Comparison of ENCODE assay signal across 13 cellular contexts in the genomic region with DNA sequence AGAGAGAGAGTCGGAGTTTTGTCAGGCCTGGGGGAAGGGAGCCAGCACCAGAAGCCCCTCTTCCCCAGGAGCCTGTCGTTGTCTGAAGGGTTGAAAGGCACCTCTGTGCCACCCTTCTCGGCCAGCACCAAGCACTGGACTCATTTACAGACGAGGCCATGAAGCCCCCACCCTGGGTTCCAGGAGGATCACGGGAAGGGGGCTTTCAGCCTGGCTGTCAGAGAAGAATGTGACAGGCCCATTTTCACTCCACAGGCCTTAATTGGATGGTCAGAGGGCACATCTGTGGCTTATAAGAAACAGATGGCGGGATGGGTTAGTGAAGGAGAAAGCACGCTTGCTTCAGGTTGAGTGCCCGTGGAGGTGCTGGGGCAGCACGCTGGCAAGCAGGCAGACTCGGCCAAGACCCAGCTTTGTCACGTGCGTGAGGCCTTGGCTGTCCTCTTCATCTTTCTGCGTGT.
DNase-seq lines count a peak whose midpoint lies in the region; TF ChIP-seq lines count a peak whose summit lies in the region.
"Had no signal": no experiment of that assay in that cellular context is flagged by ENCODE, and none has a peak within 500 bp of the region (broad histone marks: within the 10 kb centered on the region; RNA-seq: fewer than 3 reads in every experiment).

No MANE protein-coding gene starts in this region.

- H3K9ac ChIP-seq in SK-N-SH = no peak overlapping the region; the same call in 1 of the 2 replicates
- no peak overlapping the region for H3K9ac ChIP-seq in smooth muscle cell (ENCODE audit: low read depth)

- H3K27ac ChIP-seq in SK-N-SH (ENCODE audit: low read depth in 2 of 2, low read length in 1 of 2) (peak overlapping the region; percentile 76 to 83), smooth muscle cell (ENCODE audit: low read depth) (peak overlapping the region; percentile 61)

- H3K4me2 ChIP-seq in SK-N-SH = peak overlapping the region; percentile 48; the same call in 1 of the 2 replicates
- peak overlapping the region; percentile 57 for H3K4me2 ChIP-seq in smooth muscle cell

- H4K20me1 ChIP-seq in SK-N-SH (ENCODE audit: insufficient read depth) (no peaks in the 10 kb centered on the region), smooth muscle cell (ENCODE audit: low read depth) (no peaks in the 10 kb centered on the region)

- H3K27me3 Mint-ChIP-seq in HFFc6 (ENCODE audit: insufficient read depth) = no peaks in the 10 kb centered on the region; the same call in 1 of the 2 replicates

- H3K9me2 ChIP-seq in SK-N-SH = no peaks in the 10 kb centered on the region

- H2AFZ ChIP-seq in SK-N-SH (ENCODE audit: low read depth) (no peak overlapping the region), smooth muscle cell (ENCODE audit: low read depth) (no peak overlapping the region)

- no peak for TF ChIP-seq CTCF in HFFc6 (IDR thresholded peaks at IDR 0.05)
- no peak for TF ChIP-seq CTCF in SK-N-SH (IDR thresholded peaks at IDR 0.05)
- no peak for TF ChIP-seq CTCF in smooth muscle cell (IDR thresholded peaks at IDR 0.05; ENCODE audit: borderline replicate concordance, insufficient read depth, poor library complexity, severe bottlenecking)

- peak overlapping the region; percentile 85 for H3K27ac Mint-ChIP-seq in HFFc6

- POLR2A ChIA-PET in SK-N-SH (lab: Yijun Ruan, JAX) = no interaction called here

- 73% methylated on average over 9 of the region's 13 CpGs for WGBS in SK-N-SH (ENCODE audit: low lambda C conversion rate)
- 72% methylated on average over 13 of the region's 13 CpGs for WGBS in smooth muscle cell (ENCODE audit: low lambda C conversion rate)

- H3K4me3 Mint-ChIP-seq in HFFc6 = peak overlapping the region; percentile 69

- H3K9me3 Mint-ChIP-seq in HFFc6 = no peaks in the 10 kb centered on the region

- H3F3A ChIP-seq in SK-N-SH (replicated peaks; ENCODE audit: insufficient read depth) (peaks cover 1% of the 10 kb centered on the region), smooth muscle cell (ENCODE audit: low read depth) (peaks cover 20% of the 10 kb centered on the region)

- DNase-seq in HFFc6 = no peak
- DNase-seq in SK-N-SH = peak; percentile 67
- DNase-seq in left kidney (ENCODE audit: low read depth, low spot score) = peak; percentile 85
- no peak for DNase-seq in smooth muscle cell (lab: John Stamatoyannopoulos, UW; ENCODE audit: unreplicated experiment)
- no peak for DNase-seq in NK-92 treated with Interleukin-12 subunit alpha and Interleukin-12 subunit beta, amount 100 ng/mL, for 24 hours (lab: John Stamatoyannopoulos, UW)
- DNase-seq in activated CD4-positive, alpha-beta T cell treated with anti-CD3 and anti-CD28 coated beads for 48 hours = no peak
- DNase-seq in NCI-H187 treated with DMSO at 0.1 percent for 48 hours (lab: John Stamatoyannopoulos, UW) = no peak
- DNase-seq: activated CD4-positive, CD25-positive, alpha-beta regulatory T cell treated with anti-CD3 and anti-CD28 coated beads, Interleukin-2, amount 50 U/mL, for 72 hours; activated naive CD4-positive, alpha-beta T cell treated with anti-CD3 and anti-CD28 coated beads, Interleukin-2, amount 50 U/mL, for 16 hours; Karpas-422; mammary epithelial cell; SHP77 had no signal

- H3K36me3 Mint-ChIP-seq in HFFc6 (ENCODE audit: low read depth) = peaks cover 5% of the 10 kb centered on the region; the same call in 1 of the 2 replicates

- CTCF ChIA-PET in SK-N-SH (lab: Yijun Ruan, JAX) = interaction anchor here (1.1 kb wide), 1 partner anchor 170 kb away, joined by 3 read pairs; no protein-coding TSS in a partner anchor

- H3K27me3 ChIP-seq in SK-N-SH (ENCODE audit: insufficient read depth) (no peaks in the 10 kb centered on the region), smooth muscle cell (ENCODE audit: low read depth) (no peaks in the 10 kb centered on the region)
- H3K27me3 ChIP-seq: heart left ventricle had no signal

- TF ChIP-seq RAD21 in SK-N-SH (IDR thresholded peaks at IDR 0.05; ENCODE audit: low read length) = no peak

- H3K4me1 ChIP-seq in SK-N-SH (ENCODE audit: control insufficient read depth in 1 of 2, insufficient read depth in 2 of 2, low read depth in 1 of 2, low read length in 1 of 2) (peaks cover 21 to 57% of the 10 kb centered on the region in 2 experiments), smooth muscle cell (ENCODE audit: low read depth) (peaks cover 12% of the 10 kb centered on the region)

- peak in 1 of 2 experiments; percentile 22; a peak in 2 of 4 replicates for TF ChIP-seq EP300 in SK-N-SH (IDR thresholded peaks at IDR 0.05; ENCODE audit: borderline replicate concordance in 1 of 2, low read depth in 1 of 2, low read length in 1 of 2)

- H3K36me3 ChIP-seq in SK-N-SH (replicated peaks in 1 of 2; ENCODE audit: control insufficient read depth in 1 of 2, insufficient read depth in 2 of 2, low read length in 1 of 2) = no peaks in the 10 kb centered on the region
- no peaks in the 10 kb centered on the region for H3K36me3 ChIP-seq in smooth muscle cell (ENCODE audit: low read depth)

- peaks cover 57% of the 10 kb centered on the region for H3K4me1 Mint-ChIP-seq in HFFc6 (ENCODE audit: low read depth)

- H3K9me3 ChIP-seq in SK-N-SH = no peaks in the 10 kb centered on the region
- H3K9me3 ChIP-seq in smooth muscle cell (replicated peaks; ENCODE audit: low read depth) = no peaks in the 10 kb centered on the region
- H3K9me3 ChIP-seq: heart left ventricle had no signal

- H3K79me2 ChIP-seq in SK-N-SH (ENCODE audit: insufficient read depth) = no peaks in the 10 kb centered on the region
- H3K79me2 ChIP-seq in smooth muscle cell (ENCODE audit: low read depth) = no peaks in the 10 kb centered on the region

- H3K4me3 ChIP-seq in SK-N-SH (ENCODE audit: low read depth in 2 of 2, low read length in 1 of 2) (no peak overlapping the region), smooth muscle cell (no peak overlapping the region)
- H3K4me3 ChIP-seq: heart left ventricle had no signal

TF ChIP-seq in SK-N-SH, 30 proteins besides CTCF, POLR2A, EP300 and RAD21:
- TF ChIP-seq RCOR1 (IDR thresholded peaks at IDR 0.05; ENCODE audit: low read length) = peak; percentile 61; the same call in 1 of the 2 replicates
- peak; percentile 90 for TF ChIP-seq TCF12 (IDR thresholded peaks at IDR 0.05)
- peak; percentile 51; the same call in 1 of the 2 replicates for TF ChIP-seq POLR2AphosphoS5 (IDR thresholded peaks at IDR 0.05; ENCODE audit: low read depth, low read length)
- TF ChIP-seq, protein P1, sequence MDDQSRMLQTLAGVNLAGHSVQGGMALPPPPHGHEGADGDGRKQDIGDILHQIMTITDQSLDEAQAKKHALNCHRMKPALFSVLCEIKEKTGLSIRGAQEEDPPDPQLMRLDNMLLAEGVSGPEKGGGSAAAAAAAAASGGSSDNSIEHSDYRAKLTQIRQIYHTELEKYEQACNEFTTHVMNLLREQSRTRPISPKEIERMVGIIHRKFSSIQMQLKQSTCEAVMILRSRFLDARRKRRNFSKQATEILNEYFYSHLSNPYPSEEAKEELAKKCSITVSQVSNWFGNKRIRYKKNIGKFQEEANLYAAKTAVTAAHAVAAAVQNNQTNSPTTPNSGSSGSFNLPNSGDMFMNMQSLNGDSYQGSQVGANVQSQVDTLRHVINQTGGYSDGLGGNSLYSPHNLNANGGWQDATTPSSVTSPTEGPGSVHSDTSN (IDR thresholded peaks at IDR 0.05) = peak; percentile 52
- TF ChIP-seq MXI1 (IDR thresholded peaks at IDR 0.05; ENCODE audit: low read depth, low read length) = no peak

Comparison
In these comparisons a context has a peak if more than half of its experiments do, and no peak if none do; other contexts are left out.
1. DNase-seq: peak in SK-N-SH (single experiment) and left kidney (single experiment); none in HFFc6 (single experiment), smooth muscle cell (single experiment), NK-92 treated with Interleukin-12 subunit alpha and Interleukin-12 subunit beta, amount 100 ng/mL, for 24 hours (single experiment), activated CD4-positive, alpha-beta T cell treated with anti-CD3 and anti-CD28 coated beads for 48 hours (single experiment) and NCI-H187 treated with DMSO at 0.1 percent for 48 hours (single experiment).